Comparison of ENCODE assay signal across 15 cellular contexts in the genomic region with DNA sequence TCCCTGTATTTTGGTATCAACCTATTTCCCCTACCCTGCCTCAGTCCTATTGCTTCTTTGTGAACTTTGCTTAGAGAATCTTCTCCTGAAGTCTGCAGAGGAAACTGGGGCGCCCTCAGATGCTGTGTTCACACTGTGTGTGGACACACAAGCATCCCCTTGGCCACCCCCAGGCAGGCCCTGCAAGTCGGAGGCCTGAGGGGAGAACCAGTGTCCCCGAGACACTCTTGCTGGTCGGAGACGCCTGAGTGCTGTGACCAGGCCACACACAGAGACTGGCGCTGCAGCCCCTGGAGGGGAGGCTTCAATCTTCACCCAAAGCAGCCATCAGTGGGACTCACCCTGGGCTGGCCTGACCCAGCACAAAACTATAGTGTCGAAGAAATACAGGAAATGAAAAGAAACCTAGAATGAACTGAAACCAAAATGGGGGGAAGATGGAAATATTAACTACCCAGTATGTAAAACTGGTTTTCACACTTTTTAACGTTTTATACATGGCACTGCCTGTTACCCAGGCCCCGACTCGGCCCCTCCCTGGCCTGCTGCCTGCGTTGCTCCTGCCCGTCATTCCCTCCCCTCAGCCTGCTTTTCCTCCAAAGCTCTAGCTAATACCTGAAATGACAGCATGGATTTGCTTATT. TPM values are rescaled to one million over a fixed set of nuclear protein-coding genes. Genes with fewer than 3 reads are reported as not detected.
DNase-seq lines count a peak whose midpoint lies in the region; ATAC-seq, FAIRE-seq and TF ChIP-seq lines count a peak whose summit lies in the region.
"Had no signal": no experiment of that assay in that cellular context is flagged by ENCODE, and none has a peak within 500 bp of the region (broad histone marks: within the 10 kb centered on the region; RNA-seq: fewer than 3 reads in every experiment).

No MANE protein-coding gene starts in this region.

- whole genome bisulfite sequencing in right lobe of liver (ENCODE audit: insufficient coverage, low coverage, low lambda C conversion rate, missing lambda C conversion rate) = 71% methylated on average over 10 of the region's 12 CpGs
- WGBS in HepG2 (ENCODE audit: low lambda C conversion rate) = 73% methylated on average over 12 of the region's 12 CpGs
- WGBS in K562 (ENCODE audit: insufficient coverage, low coverage, missing lambda C conversion rate) = 18% methylated on average over 12 of the region's 12 CpGs

- H3K27ac ChIP-seq in right lobe of liver (peak overlapping the region in 2 of 3 donors; percentile 1 to 79), HepG2 (ENCODE audit: extremely low read length, insufficient read depth, low read length) (no peak overlapping the region), K562 (ENCODE audit: extremely low read depth, low read depth, low read length) (no peak overlapping the region), upper lobe of right lung (no peak overlapping the region), lower lobe of right lung (no peak overlapping the region), vagina (no peak overlapping the region)

- peaks cover 0 to 21% (median 11%) of the 10 kb centered on the region in 4 donors for H3K4me1 ChIP-seq in right lobe of liver
- peaks cover 24% of the 10 kb centered on the region for H3K4me1 ChIP-seq in HepG2 (ENCODE audit: insufficient read depth, low read length)
- peaks cover 0 to 8% of the 10 kb centered on the region in 2 experiments; a peak in 2 of 5 replicates for H3K4me1 ChIP-seq in K562 (replicated peaks in 1 of 2; ENCODE audit: control insufficient read depth in 2 of 2, insufficient read depth in 2 of 2, low read length in 2 of 2)
- H3K4me1 ChIP-seq in upper lobe of right lung = no peaks in the 10 kb centered on the region
- peaks cover 13% of the 10 kb centered on the region for H3K4me1 ChIP-seq in lower lobe of right lung
- H3K4me1 ChIP-seq in vagina = peaks cover 21% of the 10 kb centered on the region

- no peak overlapping the region for H3K4me2 ChIP-seq in HepG2 (ENCODE audit: low read depth, low read length)
- H3K4me2 ChIP-seq in K562 (ENCODE audit: insufficient read depth, low read length) = no peak overlapping the region

- no peaks in the 10 kb centered on the region for H3K27me3 ChIP-seq in right lobe of liver
- H3K27me3 ChIP-seq in HepG2 (ENCODE audit: control insufficient read depth in 1 of 2, insufficient read depth in 2 of 2, low read length in 2 of 2) = peaks cover 0 to 8% of the 10 kb centered on the region in 2 experiments; a peak in 3 of 5 replicates
- H3K27me3 ChIP-seq in K562 (ENCODE audit: control insufficient read depth in 2 of 2, insufficient read depth in 2 of 2, low read length in 2 of 2) = peaks cover 46 to 56% of the 10 kb centered on the region in 2 experiments
- peaks cover 5% of the 10 kb centered on the region for H3K27me3 ChIP-seq in upper lobe of right lung
- no peaks in the 10 kb centered on the region for H3K27me3 ChIP-seq in lower lobe of right lung (ENCODE audit: low read depth)
- H3K27me3 ChIP-seq in vagina = no peaks in the 10 kb centered on the region
- H3K27me3 ChIP-seq: tibial nerve had no signal

- in situ Hi-C loops in HepG2 (cut with HindIII; ENCODE audit: extremely low pct_ligation_motif_present, low pct_unique_long_range_greater_than_20kb) = no loop called here
- in situ Hi-C loops in K562 (cut with MboI) = no loop called here

- H3K79me2 ChIP-seq in HepG2 (ENCODE audit: insufficient read depth, low read length) (no peaks in the 10 kb centered on the region), K562 (ENCODE audit: control insufficient read depth, insufficient read depth, low read length) (no peaks in the 10 kb centered on the region)

- no peaks in the 10 kb centered on the region for H3K9me1 ChIP-seq in K562 (ENCODE audit: control insufficient read depth, insufficient read depth, low read length)

- H3K36me3 ChIP-seq in right lobe of liver = no peaks in the 10 kb centered on the region
- H3K36me3 ChIP-seq in HepG2 (replicated peaks in 1 of 2; ENCODE audit: control insufficient read depth in 1 of 2, insufficient read depth in 2 of 2, low read length in 2 of 2) = no peaks in the 10 kb centered on the region
- H3K36me3 ChIP-seq in K562 (ENCODE audit: control insufficient read depth, insufficient read depth, low read length) = no peaks in the 10 kb centered on the region
- no peaks in the 10 kb centered on the region for H3K36me3 ChIP-seq in upper lobe of right lung
- H3K36me3 ChIP-seq in lower lobe of right lung = no peaks in the 10 kb centered on the region
- H3K36me3 ChIP-seq in vagina = no peaks in the 10 kb centered on the region
- H3K36me3 ChIP-seq: tibial nerve had no signal

- CTCF ChIA-PET in HepG2 (lab: Yijun Ruan, JAX; ENCODE audit: low intra/inter-chr PET ratio, low total read pairs) = no interaction called here
- CTCF ChIA-PET in K562 (lab: Yijun Ruan, JAX; ENCODE audit: low intra/inter-chr PET ratio) = no interaction called here

- H4K20me1 ChIP-seq in HepG2 (ENCODE audit: insufficient read depth, low read length) (no peaks in the 10 kb centered on the region), K562 (replicated peaks; ENCODE audit: control insufficient read depth, insufficient read depth, low read length) (no peaks in the 10 kb centered on the region; the same call in 1 of the 2 replicates)

- intact Hi-C loops in right lobe of liver (cut with DNase I) (no loop called here), HepG2 (cut with micrococcal nuclease; ENCODE audit: unreplicated experiment) (loop anchor here (2.0 kb wide), 1 partner anchor 23 kb away; no protein-coding TSS in a partner anchor), K562 (cut with micrococcal nuclease) (no loop called here), upper lobe of right lung (cut with DNase I) (no loop called here), lower lobe of right lung (cut with DNase I) (no loop called here), vagina (cut with DNase I) (no loop called here)

- H3K9me3 ChIP-seq in right lobe of liver = no peaks in the 10 kb centered on the region
- no peaks in the 10 kb centered on the region for H3K9me3 ChIP-seq in HepG2 (ENCODE audit: low read length)
- H3K9me3 ChIP-seq in K562 (replicated peaks; ENCODE audit: control insufficient read depth, insufficient read depth, low read depth, low read length) = peaks cover 3% of the 10 kb centered on the region; the same call in 1 of the 2 replicates
- no peaks in the 10 kb centered on the region for H3K9me3 ChIP-seq in upper lobe of right lung
- H3K9me3 ChIP-seq in lower lobe of right lung = no peaks in the 10 kb centered on the region
- H3K9me3 ChIP-seq in vagina = no peaks in the 10 kb centered on the region
- H3K9me3 ChIP-seq: tibial nerve had no signal

- DNase-seq in right lobe of liver (peak in 1 of 3 donors; percentile 42), HepG2 (ENCODE audit: low spot score) (no peak), K562 (ENCODE audit: extremely low read depth in 1 of 4, low spot score in 3 of 4) (no peak), upper lobe of right lung (peak; percentile 60), SW480 (ENCODE audit: low spot score) (no peak), lower lobe of right lung (no peak), vagina (ENCODE audit: extremely low spot score in 2 of 2) (no peak)
- DNase-seq: activated CD8-positive, alpha-beta memory T cell treated with anti-CD3 and anti-CD28 coated beads, Interleukin-2, amount 50 U/mL, for 48 hours; HCEC 1CT; NCI-H226 had no signal

- TF ChIP-seq POLR2A in right lobe of liver (IDR thresholded peaks at IDR 0.05) = no peak
- TF ChIP-seq POLR2A in HepG2 (IDR thresholded peaks at IDR 0.05; ENCODE audit: insufficient read depth in 1 of 2, low read depth in 2 of 2, low read length in 2 of 2) = no peak
- TF ChIP-seq POLR2A in K562 (conservative IDR thresholded peaks at IDR 0.05) = no peak
- TF ChIP-seq POLR2A in vagina (IDR thresholded peaks at IDR 0.05) = no peak

- no peak overlapping the region for H3K4me3 ChIP-seq in right lobe of liver
- no peak overlapping the region for H3K4me3 ChIP-seq in HepG2 (replicated peaks in 1 of 3; ENCODE audit: insufficient read depth in 1 of 3, low read depth in 2 of 3, low read length in 3 of 3)
- H3K4me3 ChIP-seq in K562 = no peak overlapping the region
- H3K4me3 ChIP-seq in upper lobe of right lung = no peak overlapping the region
- H3K4me3 ChIP-seq in lower lobe of right lung = no peak overlapping the region
- H3K4me3 ChIP-seq in vagina = no peak overlapping the region
- H3K4me3 ChIP-seq: tibial nerve had no signal

- TF ChIP-seq CTCF in right lobe of liver (IDR thresholded peaks at IDR 0.05) (no peak), HepG2 (CRISPR knock-in tag; IDR thresholded peaks at IDR 0.05) (no peak), K562 (IDR thresholded peaks at IDR 0.05 in 2 of 3, conservative IDR thresholded peaks at IDR 0.05 in 1 of 3; ENCODE audit: insufficient read depth in 2 of 3, low read depth in 1 of 3, low read length in 3 of 3) (no peak), upper lobe of right lung (IDR thresholded peaks at IDR 0.05) (no peak), lower lobe of right lung (IDR thresholded peaks at IDR 0.05) (no peak), vagina (IDR thresholded peaks at IDR 0.05) (no peak)

- H3K9ac ChIP-seq in HepG2 (ENCODE audit: insufficient read depth, low read depth, low read length) (no peak overlapping the region), K562 (ENCODE audit: insufficient read depth in 1 of 2, low read depth in 2 of 2, low read length in 2 of 2) (no peak overlapping the region)

- H2AFZ ChIP-seq in HepG2 (ENCODE audit: low read length) (no peak overlapping the region), K562 (ENCODE audit: low read depth, low read length) (no peak overlapping the region)

- no peak for FAIRE-seq in HepG2 (lab: Jason Lieb, UNC)
- no peak for FAIRE-seq in K562 (lab: Jason Lieb, UNC)
- FAIRE-seq: endothelial cell of umbilical vein had no signal

- BruUV-seq in HepG2 (replicated peaks; lab: Mats Ljungman, UMichigan) (no TSS peak), K562 (replicated peaks; lab: Mats Ljungman, UMichigan) (no TSS peak)

- ATAC-seq in right lobe of liver (no peak), HepG2 (no peak), HG02884 (IDR thresholded peaks at IDR 0.05; ENCODE audit: unreplicated experiment) (peak; percentile 43), K562 (0 out of 3 replicates have a peak, but pooled peaks have one; percentile 18), upper lobe of right lung (no peak), lower lobe of right lung (no peak)
- ATAC-seq: Panc1, WTC11 had no signal

- TF ChIP-seq RAD21 in HepG2 (CRISPR knock-in tag; IDR thresholded peaks at IDR 0.05) = no peak
- no peak for TF ChIP-seq RAD21 in K562 (CRISPR knock-in tag; conservative IDR thresholded peaks at IDR 0.05 in 1 of 2, IDR thresholded peaks at IDR 0.05 in 1 of 2)

- POLR2A ChIA-PET in HepG2 (lab: Yijun Ruan, JAX) = no interaction called here
- POLR2A ChIA-PET in K562 (lab: Yijun Ruan, JAX) = no interaction called here

- no peak for TF ChIP-seq EP300 in HepG2 (IDR thresholded peaks at IDR 0.05; ENCODE audit: low read depth in 2 of 2, low read length in 2 of 2)
- no peak for TF ChIP-seq EP300 in HepG2 (CRISPR knock-in tag; IDR thresholded peaks at IDR 0.05; ENCODE audit: borderline replicate concordance)
- no peak for TF ChIP-seq EP300 in K562 (IDR thresholded peaks at IDR 0.05; ENCODE audit: low read length)

RNA-seq across cellular contexts. Expression of a gene that starts 48.4 kb away (rescaled TPM):
- total RNA-seq in right lobe of liver = 10 to 100 TPM; 32.1 to 73.8 (median 57.3) TPM
- 14.5 and 19.9 TPM in 2 replicates for total RNA-seq in HepG2 (2016; rRNA removed; fragmentation: Illumina TruSeq; extraction: Trizol)
- total RNA-seq in HepG2 (2016; cell fraction: cytosol; rRNA removed; fragmentation: Illumina TruSeq; extraction: Trizol; ENCODE audit: low read depth) = 4.8 and 5.5 TPM in 2 replicates
- 12.0 and 18.5 TPM in 2 replicates for total RNA-seq in HepG2 (2016; cell fraction: insoluble cytoplasmic fraction; rRNA removed; fragmentation: Illumina TruSeq; extraction: Trizol)
- 11.5 and 11.6 TPM in 2 replicates for total RNA-seq in HepG2 (2016; cell fraction: membrane; rRNA removed; fragmentation: Illumina TruSeq; extraction: Trizol)
- total RNA-seq in HepG2 (2016; cell fraction: nucleus; rRNA removed; fragmentation: Illumina TruSeq; extraction: Trizol) = 20.5 and 24.2 TPM in 2 replicates
- 11.9 and 15.3 TPM in 2 replicates for polyA plus RNA-seq in HepG2 (2011; rRNA removed)
- polyA plus RNA-seq in HepG2 (2011; cell fraction: cytosol; rRNA removed) = 13.7 and 17.5 TPM in 2 replicates
- polyA plus RNA-seq in HepG2 (2011; cell fraction: nucleus; rRNA removed) = 24.6 and 26.4 TPM in 2 replicates
- polyA plus RNA-seq in HepG2 (2012) = 15.4 and 23.9 TPM in 2 replicates
- 2.8 and 3.2 TPM in 2 replicates for polyA plus RNA-seq in HepG2 (2016; cell fraction: cytosol; fragmentation: Illumina TruSeq; extraction: Trizol; ENCODE audit: low read depth)
- polyA plus RNA-seq in HepG2 (2016; cell fraction: insoluble cytoplasmic fraction; fragmentation: Illumina TruSeq; extraction: Trizol; ENCODE audit: low read depth) = 18.9 and 20.0 TPM in 2 replicates
- 10.0 and 10.7 TPM in 2 replicates for polyA plus RNA-seq in HepG2 (2016; cell fraction: membrane; fragmentation: Illumina TruSeq; extraction: Trizol; ENCODE audit: low read depth)
- 38.8 and 44.3 TPM in 2 replicates for polyA plus RNA-seq in HepG2 (2016; cell fraction: nucleus; fragmentation: Illumina TruSeq; extraction: Trizol; ENCODE audit: insufficient read depth, low read depth)
- polyA minus RNA-seq in HepG2 (2011; rRNA and poly(A)+ RNA removed; ENCODE audit: low replicate concordance) = 8.9 and 24.8 TPM in 2 replicates
- polyA minus RNA-seq in HepG2 (2011; cell fraction: cytosol; rRNA and poly(A)+ RNA removed) = 13.4 and 22.0 TPM in 2 replicates
- polyA minus RNA-seq in HepG2 (2011; cell fraction: nucleus; rRNA and poly(A)+ RNA removed) = 14.4 and 19.6 TPM in 2 replicates
- total RNA-seq in K562 (2011; cell fraction: chromatin; rRNA removed; ENCODE audit: low replicate concordance) = not detected in 2 replicates
- not detected in 2 replicates for total RNA-seq in K562 (2011; cell fraction: nucleolus; rRNA removed)
- not detected in 2 replicates for total RNA-seq in K562 (2011; cell fraction: nucleoplasm; rRNA removed)
- not detected in 2 replicates for total RNA-seq in K562 (2014; rRNA removed)
- not detected in 2 replicates for total RNA-seq in K562 (2014; rRNA removed; fragmentation: Illumina TruSeq; extraction: Trizol)
- total RNA-seq in K562 (2015; rRNA removed; fragmentation: Illumina TruSeq; extraction: Trizol) = not detected in 2 replicates
- 0.09 and 0.20 TPM in 2 replicates for total RNA-seq in K562 (2021)
- polyA plus RNA-seq in K562 (2011; rRNA removed) = not detected in 2 replicates
- not detected in 2 replicates for polyA plus RNA-seq in K562 (2011; cell fraction: cytosol; rRNA removed)
- polyA plus RNA-seq in K562 (2011; cell fraction: nucleus; rRNA removed) = not detected in 2 replicates
- not detected in 2 replicates for polyA plus RNA-seq in K562 (2012)
- not detected in 2 replicates for polyA plus RNA-seq in K562 (2014; fragmentation: Illumina TruSeq; extraction: Trizol)
- not detected for polyA plus RNA-seq in K562 (2014; fragmentation: Nextera tagmentation; extraction: Ambion mirVana)
- not detected in 2 replicates for polyA plus RNA-seq in K562 (2014; rRNA removed)
- not detected in 2 replicates for polyA minus RNA-seq in K562 (2011; rRNA and poly(A)+ RNA removed)
- 0.64 TPM in 1 of 2 replicates, not detected in the other for polyA minus RNA-seq in K562 (2011; cell fraction: cytosol; rRNA and poly(A)+ RNA removed)
- polyA minus RNA-seq in K562 (2011; cell fraction: nucleus; rRNA and poly(A)+ RNA removed) = not detected in 2 replicates
- 58.8 TPM for total RNA-seq in upper lobe of right lung
- total RNA-seq in lower lobe of right lung = 42.9 TPM
- total RNA-seq in vagina = 22.1 TPM

Comparison
In these comparisons a context has a peak if more than half of its experiments do, and no peak if none do; other contexts are left out.
1. H3K27ac ChIP-seq: peak in right lobe of liver (2 of 3); none in HepG2 (single experiment), K562 (single experiment), upper lobe of right lung (single experiment), lower lobe of right lung (single experiment) and vagina (single experiment).
2. ATAC-seq: peak in HG02884 (single experiment) and K562 (single experiment); none in right lobe of liver (0 of 4), HepG2 (single experiment), upper lobe of right lung (single experiment) and lower lobe of right lung (0 of 2).